In the genomic region with DNA sequence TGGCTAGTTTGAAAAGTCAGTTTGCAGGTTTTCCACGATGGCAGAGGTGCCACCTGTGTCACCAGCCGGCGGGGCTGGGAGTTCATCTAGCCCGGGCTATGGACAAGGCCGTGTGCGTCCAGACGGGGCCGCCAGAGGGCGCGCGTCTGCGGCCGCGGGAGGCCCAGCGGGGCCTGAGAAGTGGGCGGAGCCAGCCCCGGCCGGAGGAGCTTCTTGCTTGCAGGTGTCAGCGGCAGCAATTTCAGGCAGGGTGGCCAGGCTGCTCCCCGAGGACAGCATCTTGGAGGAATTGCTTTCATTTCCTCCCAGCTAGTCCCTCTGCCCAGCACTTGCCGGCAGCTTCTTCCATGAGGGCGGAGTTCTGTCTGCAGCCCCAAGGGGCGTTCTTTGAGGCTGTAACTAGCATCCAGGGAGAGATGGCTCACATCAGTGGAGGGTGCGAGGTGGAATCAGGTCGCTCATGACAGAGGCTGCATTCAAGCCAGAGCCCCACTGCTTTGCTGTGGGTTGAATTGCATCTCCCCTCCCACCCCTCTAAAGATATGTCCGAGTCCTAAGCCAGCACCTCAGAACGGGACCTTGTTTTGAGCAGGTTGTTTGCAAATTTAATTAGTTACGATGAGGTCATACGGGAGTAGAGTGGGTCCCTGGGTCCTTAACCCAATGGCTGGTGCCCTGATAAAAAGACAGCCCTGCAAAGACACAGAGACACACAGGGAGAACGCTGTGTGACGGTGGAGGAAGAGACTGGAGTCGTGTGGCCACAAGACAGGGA, we compare ENCODE assay signal across 8 cellular contexts.
DNase-seq lines count a peak whose midpoint lies in the region; ATAC-seq and TF ChIP-seq lines count a peak whose summit lies in the region.

No MANE protein-coding gene starts in this region.

- H3K27ac Mint-ChIP-seq in activated CD4-positive, alpha-beta T cell treated with anti-CD3 and anti-CD28 coated beads, Interleukin-2, amount 10 ng/mL, durations not matched to agents 7 days and 5 days = peak overlapping the region; percentile 83
- H3K27ac Mint-ChIP-seq in dendritic cell treated with granulocyte-macrophage colony-stimulating factor and Interleukin-4, amounts not matched to agents 40 ng/mL and 50 ng/mL, for 4 days = no peak overlapping the region

- peak overlapping the region; percentile 62 for H3K4me3 Mint-ChIP-seq in activated CD4-positive, alpha-beta T cell treated with anti-CD3 and anti-CD28 coated beads, Interleukin-2, amount 10 ng/mL, durations not matched to agents 7 days and 5 days
- H3K4me3 Mint-ChIP-seq in dendritic cell treated with granulocyte-macrophage colony-stimulating factor and Interleukin-4, amounts not matched to agents 40 ng/mL and 50 ng/mL, for 4 days = peak overlapping the region; percentile 66

- H3K36me3 Mint-ChIP-seq in activated CD4-positive, alpha-beta T cell treated with anti-CD3 and anti-CD28 coated beads, Interleukin-2, amount 10 ng/mL, durations not matched to agents 7 days and 5 days (ENCODE audit: low read depth) = no peaks in the 10 kb centered on the region
- no peaks in the 10 kb centered on the region for H3K36me3 Mint-ChIP-seq in dendritic cell treated with granulocyte-macrophage colony-stimulating factor and Interleukin-4, amounts not matched to agents 40 ng/mL and 50 ng/mL, for 4 days (ENCODE audit: low read depth)

- H3K27me3 Mint-ChIP-seq in activated CD4-positive, alpha-beta T cell treated with anti-CD3 and anti-CD28 coated beads, Interleukin-2, amount 10 ng/mL, durations not matched to agents 7 days and 5 days = peaks cover 3% of the 10 kb centered on the region
- H3K27me3 Mint-ChIP-seq in dendritic cell treated with granulocyte-macrophage colony-stimulating factor and Interleukin-4, amounts not matched to agents 40 ng/mL and 50 ng/mL, for 4 days = peaks cover 30% of the 10 kb centered on the region

- peaks cover 4% of the 10 kb centered on the region for H3K4me1 ChIP-seq in lower lobe of right lung

- intact Hi-C loops in dendritic cell treated with granulocyte-macrophage colony-stimulating factor and Interleukin-4, amounts not matched to agents 40 ng/mL and 50 ng/mL, for 4 days (cut with micrococcal nuclease) = no loop called here
- intact Hi-C loops in lower lobe of right lung (cut with DNase I) = no loop called here

- POLR2A ChIA-PET in activated CD4-positive, alpha-beta T cell treated with anti-CD3 and anti-CD28 coated beads, Interleukin-2, amount 10 ng/mL, durations not matched to agents 7 days and 5 days (lab: Charles Lee) = no interaction called here

- peaks cover 14% of the 10 kb centered on the region for H3K4me1 Mint-ChIP-seq in activated CD4-positive, alpha-beta T cell treated with anti-CD3 and anti-CD28 coated beads, Interleukin-2, amount 10 ng/mL, durations not matched to agents 7 days and 5 days
- H3K4me1 Mint-ChIP-seq in dendritic cell treated with granulocyte-macrophage colony-stimulating factor and Interleukin-4, amounts not matched to agents 40 ng/mL and 50 ng/mL, for 4 days (ENCODE audit: low read depth) = peaks cover 13% of the 10 kb centered on the region

- ATAC-seq in HG03354 (IDR thresholded peaks at IDR 0.05; ENCODE audit: poor library complexity, severe bottlenecking, unreplicated experiment) = peak; percentile 95
- ATAC-seq in lower lobe of right lung = peak; percentile 94

- no peaks in the 10 kb centered on the region for H3K9me3 ChIP-seq in lower lobe of right lung

- no peaks in the 10 kb centered on the region for H3K36me3 ChIP-seq in lower lobe of right lung

- H3K9me3 Mint-ChIP-seq in activated CD4-positive, alpha-beta T cell treated with anti-CD3 and anti-CD28 coated beads, Interleukin-2, amount 10 ng/mL, durations not matched to agents 7 days and 5 days = no peaks in the 10 kb centered on the region
- no peaks in the 10 kb centered on the region for H3K9me3 Mint-ChIP-seq in dendritic cell treated with granulocyte-macrophage colony-stimulating factor and Interleukin-4, amounts not matched to agents 40 ng/mL and 50 ng/mL, for 4 days

- CTCF ChIA-PET in activated CD4-positive, alpha-beta T cell treated with anti-CD3 and anti-CD28 coated beads, Interleukin-2, amount 10 ng/mL, durations not matched to agents 7 days and 5 days (lab: Charles Lee) = interaction anchor here (0.5 to 3.8 kb wide), 20 partner anchors 10 to 1898 kb away, joined by 3 to 28 read pairs (median 4); partner anchors contain the start of genes C10orf143 and PTPRE

- H3K4me3 ChIP-seq in lower lobe of right lung = peak overlapping the region; percentile 29

- TF ChIP-seq CTCF in lower lobe of right lung (IDR thresholded peaks at IDR 0.05) = peak; percentile 98

- no peak overlapping the region for H3K27ac ChIP-seq in lower lobe of right lung

- H3K27me3 ChIP-seq in lower lobe of right lung (ENCODE audit: low read depth) = no peaks in the 10 kb centered on the region

- DNase-seq in C1 segment of cervical spinal cord (lab: John Stamatoyannopoulos, UW) (peak in 11 of 14 donors; percentile 16 to 78 (median 48)), GM19240 (ENCODE audit: insufficient read length, low spot score) (peak; percentile 95), NCI-H524 treated with DMSO at 0.1 percent for 48 hours (lab: John Stamatoyannopoulos, UW) (peak; percentile 0), lower lobe of right lung (peak; percentile 94)
- DNase-seq in activated CD4-positive, alpha-beta T cell treated with anti-CD3 and anti-CD28 coated beads, Interleukin-2, amount 10 ng/mL, durations not matched to agents 7 days and 5 days = peak; percentile 85
- DNase-seq in stimulated activated CD4-positive, alpha-beta T cell treated with anti-CD3 and anti-CD28 coated beads, TNF-alpha, amount 100 ng/mL, for 4 hours (ENCODE audit: low read depth in 3 of 3) = peak; percentile 67 to 68 (median 68)

Comparison
In these comparisons a context has a peak if more than half of its experiments do, and no peak if none do; other contexts are left out.
1. DNase-seq: peak in every context shown above with its lines; median percentile 95 in GM19240; 94 in lower lobe of right lung; 85 in activated CD4-positive, alpha-beta T cell treated with anti-CD3 and anti-CD28 coated beads, Interleukin-2, amount 10 ng/mL, durations not matched to agents 7 days and 5 days; 68 in stimulated activated CD4-positive, alpha-beta T cell treated with anti-CD3 and anti-CD28 coated beads, TNF-alpha, amount 100 ng/mL, for 4 hours; 48 in C1 segment of cervical spinal cord; 0 in NCI-H524 treated with DMSO at 0.1 percent for 48 hours.